In genomic region chr16:17846030-17846429, GRCh38 we compare ENCODE assay signal across 3 cellular contexts.
"Had no signal": no experiment of that assay in that cellular context is flagged by ENCODE, and none has a peak within 500 bp of the region (broad histone marks: within the 10 kb centered on the region; RNA-seq: fewer than 3 reads in every experiment).

No MANE protein-coding gene starts in this region.

- H3K4me3 ChIP-seq: GM12878 had no signal

- DNase-seq: GDM1, GF-D8 had no signal
